Comparison of ENCODE assay signal across 10 cellular contexts in genomic region chr14:103279129-103280025, GRCh38. TPM values are rescaled to one million over a fixed set of nuclear protein-coding genes. Genes with fewer than 3 reads are reported as not detected.
DNase-seq lines count a peak whose midpoint lies in the region; ATAC-seq, FAIRE-seq and TF ChIP-seq lines count a peak whose summit lies in the region.
"Had no signal": no experiment of that assay in that cellular context is flagged by ENCODE, and none has a peak within 500 bp of the region (broad histone marks: within the 10 kb centered on the region; RNA-seq: fewer than 3 reads in every experiment).

No MANE protein-coding gene starts in this region.

- H3K27me3 ChIP-seq in GM23338 (ENCODE audit: insufficient read depth) (peaks cover 65% of the 10 kb centered on the region), breast epithelium (peaks cover 8 to 11% of the 10 kb centered on the region in 2 donors), keratinocyte (ENCODE audit: control insufficient read depth, extremely low read depth, insufficient read depth, low read length) (peaks cover 49% of the 10 kb centered on the region), sigmoid colon (peaks cover 12 to 75% (median 55%) of the 10 kb centered on the region in 3 donors)

- H3K27ac Mint-ChIP-seq in GM23338 = no peak overlapping the region
- H3K27ac Mint-ChIP-seq: activated CD4-positive, alpha-beta T cell treated with anti-CD3 and anti-CD28 coated beads, Interleukin-2, amount 10 ng/mL, durations not matched to agents 7 days and 5 days had no signal

- intact Hi-C loops in breast epithelium (cut with DNase I; ENCODE audit: low total_unique reads) (no loop called here), sigmoid colon (cut with DNase I) (no loop called here)

- DNase-seq in GM23338 (ENCODE audit: low spot score) (peak; percentile 63), breast epithelium (ENCODE audit: low spot score in 2 of 2) (peak in 1 of 2 donors; percentile 15), keratinocyte (ENCODE audit: low read depth, low spot score) (no peak), sigmoid colon (peak; percentile 69), NCI-H2107 (lab: John Stamatoyannopoulos, UW) (no peak), NCI-H524 treated with DMSO at 0.1 percent for 48 hours (lab: John Stamatoyannopoulos, UW) (no peak), NCI-H82 treated with DMSO at 0.1 percent for 48 hours (lab: John Stamatoyannopoulos, UW; ENCODE audit: unreplicated experiment) (no peak)
- DNase-seq: activated CD4-positive, alpha-beta T cell treated with anti-CD3 and anti-CD28 coated beads, Interleukin-2, amount 10 ng/mL, durations not matched to agents 7 days and 5 days; MM.1S had no signal

- peak; percentile 68 for ATAC-seq in GM23338
- no peak for ATAC-seq in HG03432 (IDR thresholded peaks at IDR 0.05; ENCODE audit: unreplicated experiment)

- 12 to 16% methylated on average over 102 to 103 of the region's 103 CpGs for WGBS in sigmoid colon, 2 donors

- H3K4me2 ChIP-seq in GM23338 = peak overlapping the region; percentile 76
- peak overlapping the region; percentile 53 for H3K4me2 ChIP-seq in keratinocyte (ENCODE audit: control insufficient read depth, extremely low read depth, insufficient read depth, low read depth, low read length)

- H3K4me3 Mint-ChIP-seq in GM23338 = peak overlapping the region; percentile 64
- H3K4me3 Mint-ChIP-seq: activated CD4-positive, alpha-beta T cell treated with anti-CD3 and anti-CD28 coated beads, Interleukin-2, amount 10 ng/mL, durations not matched to agents 7 days and 5 days had no signal

- peaks cover 24% of the 10 kb centered on the region for H3K4me1 Mint-ChIP-seq in GM23338

- FAIRE-seq in keratinocyte (lab: Jason Lieb, UNC) = no peak

- H3K79me2 ChIP-seq in GM23338 (replicated peaks; ENCODE audit: insufficient read depth) = no peaks in the 10 kb centered on the region
- no peaks in the 10 kb centered on the region for H3K79me2 ChIP-seq in keratinocyte (ENCODE audit: control insufficient read depth, insufficient read depth, low read length)

- H3K9me1 ChIP-seq in keratinocyte (ENCODE audit: control insufficient read depth, extremely low read depth, insufficient read depth, low read length) = no peaks in the 10 kb centered on the region

- H2AFZ ChIP-seq in GM23338 (peak overlapping the region; percentile 90), keratinocyte (ENCODE audit: control insufficient read depth, low read length) (no peak overlapping the region)

- H3K4me1 ChIP-seq in GM23338 (ENCODE audit: insufficient read depth) (peaks cover 16% of the 10 kb centered on the region; the same call in 1 of the 2 replicates), breast epithelium (peaks cover 0 to 3% of the 10 kb centered on the region in 2 donors), keratinocyte (ENCODE audit: control insufficient read depth, extremely low read depth, insufficient read depth, low read length) (no peaks in the 10 kb centered on the region), sigmoid colon (peaks cover 0 to 18% (median 17%) of the 10 kb centered on the region in 4 donors)

- peaks cover 12% of the 10 kb centered on the region; the same call in 1 of the 2 replicates for H3F3A ChIP-seq in GM23338 (replicated peaks; ENCODE audit: low read depth)

- H3K36me3 ChIP-seq in GM23338 (ENCODE audit: insufficient read depth) = peaks cover 4% of the 10 kb centered on the region; the same call in 1 of the 2 replicates
- H3K36me3 ChIP-seq in breast epithelium = no peaks in the 10 kb centered on the region
- no peaks in the 10 kb centered on the region for H3K36me3 ChIP-seq in keratinocyte (ENCODE audit: control insufficient read depth in 2 of 2, extremely low read depth in 1 of 2, insufficient read depth in 2 of 2, low read length in 2 of 2)
- no peaks in the 10 kb centered on the region for H3K36me3 ChIP-seq in sigmoid colon

- dilution Hi-C loops in keratinocyte (cut with MboI; ENCODE audit: extremely low pct_ligation_motif_present, low sequenced_read_pairs) = no loop called here

- no peak for TF ChIP-seq POLR2A in breast epithelium (IDR thresholded peaks at IDR 0.05)
- TF ChIP-seq POLR2A in sigmoid colon (IDR thresholded peaks at IDR 0.05) = no peak

- H3K27ac ChIP-seq in GM23338 (ENCODE audit: low read depth) = no peak overlapping the region
- H3K27ac ChIP-seq in breast epithelium = no peak overlapping the region
- no peak overlapping the region for H3K27ac ChIP-seq in keratinocyte (ENCODE audit: control insufficient read depth, insufficient read depth, low read length)
- H3K27ac ChIP-seq in sigmoid colon = peak overlapping the region; percentile 1 to 52 (median 32)

- H4K20me1 ChIP-seq in GM23338 (replicated peaks; ENCODE audit: insufficient read depth) = no peaks in the 10 kb centered on the region
- H4K20me1 ChIP-seq in keratinocyte (ENCODE audit: control insufficient read depth, extremely low read depth, insufficient read depth, low read length) = no peaks in the 10 kb centered on the region

- peak in 1 of 2 experiments; percentile 12; a peak in 1 of 4 replicates for TF ChIP-seq CTCF in GM23338 (conservative IDR thresholded peaks at IDR 0.05; ENCODE audit: low read depth in 2 of 2)
- TF ChIP-seq CTCF in breast epithelium (IDR thresholded peaks at IDR 0.05) = no peak
- TF ChIP-seq CTCF in keratinocyte (optimal IDR thresholded peaks at IDR 0.05 in 1 of 3, IDR thresholded peaks at IDR 0.05 in 1 of 3, conservative IDR thresholded peaks at IDR 0.05 in 1 of 3; ENCODE audit: extremely low read depth in 1 of 3, insufficient read depth in 2 of 3, low read length in 3 of 3) = no peak
- TF ChIP-seq CTCF in sigmoid colon (IDR thresholded peaks at IDR 0.05) = no peak

- no peak for TF ChIP-seq EP300 in sigmoid colon (IDR thresholded peaks at IDR 0.05)

- no peaks in the 10 kb centered on the region for H3K9me2 ChIP-seq in GM23338 (ENCODE audit: insufficient read depth)

- no peak overlapping the region for H3K9ac ChIP-seq in keratinocyte (ENCODE audit: control insufficient read depth, extremely low read depth, insufficient read depth, low read length)

- H3K36me3 Mint-ChIP-seq in GM23338 (ENCODE audit: low read depth) = peaks cover 11% of the 10 kb centered on the region; the same call in 2 of the 3 replicates

- peaks cover 21% of the 10 kb centered on the region for H3K9me3 Mint-ChIP-seq in GM23338

- H3K27me3 Mint-ChIP-seq in GM23338 (ENCODE audit: insufficient read depth, low read depth, poor library complexity) = peaks cover 53% of the 10 kb centered on the region

- H3K4me3 ChIP-seq in GM23338 (peak overlapping the region; percentile 52), breast epithelium (peak overlapping the region; percentile 30 to 70 (median 46)), keratinocyte (ENCODE audit: control insufficient read depth in 2 of 3, extremely low read depth in 1 of 3, insufficient read depth in 2 of 3, low read depth in 1 of 3, low read length in 3 of 3) (no peak overlapping the region), sigmoid colon (peak overlapping the region; percentile 10 to 41 (median 32))

- no peaks in the 10 kb centered on the region for H3K9me3 ChIP-seq in breast epithelium
- H3K9me3 ChIP-seq in keratinocyte (ENCODE audit: control insufficient read depth, low read depth, low read length) = peaks cover 2% of the 10 kb centered on the region
- H3K9me3 ChIP-seq in sigmoid colon = no peaks in the 10 kb centered on the region

TF ChIP-seq in GM23338, 12 proteins besides CTCF, POLR2A, EP300 and RAD21:
- no peak for TF ChIP-seq JUNB (IDR thresholded peaks at IDR 0.05; ENCODE audit: unreplicated experiment)
- TF ChIP-seq NANOG (IDR thresholded peaks at IDR 0.05; ENCODE audit: borderline replicate concordance) = no peak
- no peak for TF ChIP-seq POLR2AphosphoS5 (IDR thresholded peaks at IDR 0.05; ENCODE audit: low read depth)
- peak; percentile 75 for TF ChIP-seq EZH2 (IDR thresholded peaks at IDR 0.05; ENCODE audit: low read depth, unreplicated experiment)
- TF ChIP-seq STAT1 (IDR thresholded peaks at IDR 0.05; ENCODE audit: unreplicated experiment) = no peak

RNA-seq across cellular contexts. Expression of gene EIF5, which starts 54.7 kb away (rescaled TPM):
- 177 and 194 TPM in 2 replicates for total RNA-seq in GM23338 (2014; rRNA removed; shearing (Covaris generic))
- polyA plus RNA-seq in GM23338 (2016; fragmentation: Nextera tagmentation; extraction: Ambion mirVana) (476 and 634 TPM in 2 replicates), keratinocyte (139 to 283 TPM (median 221 TPM) in 3 replicates), sigmoid colon (100 to 1,000 TPM in 1 of 3 donors, 10 to 100 TPM in 2; 70.3 to 138 (median 87.2) TPM)
- total RNA-seq in breast epithelium (100 to 1,000 TPM; 143 to 254 (median 150) TPM), sigmoid colon (100 to 1,000 TPM; 170 to 305 (median 215) TPM)
- 273 TPM for polyA plus RNA-seq in keratinocyte (2011; ENCODE audit: low read depth)
- polyA plus RNA-seq in keratinocyte (2011; cell fraction: cytosol; rRNA removed) = 115 and 191 TPM in 2 replicates
- 159 and 203 TPM in 2 replicates for polyA plus RNA-seq in keratinocyte (2011; cell fraction: nucleus; rRNA removed)
- 132 and 196 TPM in 2 replicates for polyA plus RNA-seq in keratinocyte (2012; ENCODE audit: low replicate concordance)
- polyA minus RNA-seq in keratinocyte = 54.1 to 141 TPM (median 61.6 TPM) in 3 replicates
- polyA minus RNA-seq in keratinocyte (2011; cell fraction: cytosol; rRNA and poly(A)+ RNA removed) = 65.4 TPM
- 58.7 and 107 TPM in 2 replicates for polyA minus RNA-seq in keratinocyte (2011; cell fraction: nucleus; rRNA and poly(A)+ RNA removed)

Comparison
In these comparisons a context has a peak if more than half of its experiments do, and no peak if none do; other contexts are left out.
1. DNase-seq: peak in GM23338 (single experiment) and sigmoid colon (single experiment); none in keratinocyte (single experiment), NCI-H2107 (single experiment), NCI-H524 treated with DMSO at 0.1 percent for 48 hours (single experiment) and NCI-H82 treated with DMSO at 0.1 percent for 48 hours (single experiment).
2. H3K27ac ChIP-seq: peak in sigmoid colon (4 of 4); none in GM23338 (single experiment), breast epithelium (0 of 2) and keratinocyte (single experiment).
3. H3K4me3 ChIP-seq: peak in GM23338 (single experiment), breast epithelium (3 of 3) and sigmoid colon (4 of 4); none in keratinocyte (0 of 3).